8 cellular contexts compared by ENCODE assay signal in genomic region chr15:89143503-89144162, GRCh38.
DNase-seq lines count a peak whose midpoint lies in the region; ATAC-seq lines count a peak whose summit lies in the region.

No MANE protein-coding gene starts in this region.

- DNase-seq in activated CD4-positive, CD25-positive, alpha-beta regulatory T cell (lab: John Stamatoyannopoulos, UW) = no peak
- DNase-seq in NOMO-1 treated with DMSO at 0.1 percent for 48 hours (lab: John Stamatoyannopoulos, UW; ENCODE audit: unreplicated experiment) (peak; percentile 96), fibroblast of peridontal ligament (ENCODE audit: extremely low read depth) (peak; percentile 99), islet precursor cell (no peak), nucleus accumbens (lab: John Stamatoyannopoulos, UW) (no peak)
- no peak for DNase-seq in stimulated activated naive CD8-positive, alpha-beta T cell treated with anti-CD3 and anti-CD28 coated beads, Interleukin-15, Interleukin-2, amounts not matched to agents 100 U/mL and 50 U/mL, for 24 hours

- peak; percentile 48 to 66 for ATAC-seq in activated CD4-positive, CD25-positive, alpha-beta regulatory T cell treated with anti-CD3 and anti-CD28 coated beads, Interleukin-2, amount 50 U/mL, for 24 hours
- peak; percentile 86 for ATAC-seq in stimulated activated naive CD8-positive, alpha-beta T cell treated with anti-CD3 and anti-CD28 coated beads, Interleukin-15, Interleukin-2, amounts not matched to agents 100 U/mL and 50 U/mL, for 24 hours
- ATAC-seq in HG03108 (IDR thresholded peaks at IDR 0.05; ENCODE audit: unreplicated experiment) = no peak

Comparison
In these comparisons a context has a peak if more than half of its experiments do, and no peak if none do; other contexts are left out.
1. DNase-seq: peak in NOMO-1 treated with DMSO at 0.1 percent for 48 hours (single experiment) and fibroblast of peridontal ligament (single experiment); none in activated CD4-positive, CD25-positive, alpha-beta regulatory T cell (0 of 4), stimulated activated naive CD8-positive, alpha-beta T cell treated with anti-CD3 and anti-CD28 coated beads, Interleukin-15, Interleukin-2, amounts not matched to agents 100 U/mL and 50 U/mL, for 24 hours (single experiment), islet precursor cell (single experiment) and nucleus accumbens (0 of 56).